ENCODE assay signal across 11 cellular contexts in genomic region chr3:112042842-112043280, GRCh38. TPM values are rescaled to one million over a fixed set of nuclear protein-coding genes. Genes with fewer than 3 reads are reported as not detected.
DNase-seq lines count a peak whose midpoint lies in the region; ATAC-seq, FAIRE-seq and TF ChIP-seq lines count a peak whose summit lies in the region.
"Had no signal": no experiment of that assay in that cellular context is flagged by ENCODE, and none has a peak within 500 bp of the region (broad histone marks: within the 10 kb centered on the region; RNA-seq: fewer than 3 reads in every experiment).

No MANE protein-coding gene starts in this region.

- H3K79me1 ChIP-seq in H1 (ENCODE audit: low read depth, low read length), result no peaks in the 10 kb centered on the region

- H3K4me1 ChIP-seq in heart left ventricle, result peaks cover 0 to 8% (median 0%) of the 10 kb centered on the region in 12 donors
- peaks cover 0 to 3% (median 0%) of the 10 kb centered on the region in 4 experiments; a peak in 3 of 7 replicates for H3K4me1 ChIP-seq in H1 (replicated peaks in 1 of 4; ENCODE audit: control insufficient read depth in 3 of 4, insufficient read depth in 4 of 4, low read length in 3 of 4)
- H3K4me1 ChIP-seq in stomach, result peaks cover 0 to 25% (median 11%) of the 10 kb centered on the region in 4 donors
- peaks cover 8% of the 10 kb centered on the region for H3K4me1 ChIP-seq in suprapubic skin

- no peak overlapping the region for H3K23ac ChIP-seq in H1 (ENCODE audit: insufficient read length)

- no peaks in the 10 kb centered on the region for H4K20me1 ChIP-seq in H1 (replicated peaks in 1 of 2; ENCODE audit: control insufficient read depth in 1 of 2, insufficient read depth in 2 of 2, low read length in 2 of 2)

- no peak for TF ChIP-seq CTCF in heart left ventricle (IDR thresholded peaks at IDR 0.05)
- TF ChIP-seq CTCF in H1 (IDR thresholded peaks at IDR 0.05; ENCODE audit: control extremely low read depth in 1 of 3, insufficient read depth in 1 of 3, low read depth in 1 of 3, low read length in 3 of 3), result no peak
- no peak for TF ChIP-seq CTCF in stomach (IDR thresholded peaks at IDR 0.05)
- no peak for TF ChIP-seq CTCF in suprapubic skin (IDR thresholded peaks at IDR 0.05)

- no peak overlapping the region for H3K9ac ChIP-seq in H1 (replicated peaks in 1 of 4; ENCODE audit: extremely low read depth in 1 of 4, low read depth in 3 of 4, low read length in 3 of 4)

- no peak overlapping the region for H4K5ac ChIP-seq in H1 (ENCODE audit: insufficient read length, low read depth, low read length)

- no peak for FAIRE-seq in H1 (lab: Jason Lieb, UNC)

- H3K79me2 ChIP-seq in H1 (ENCODE audit: control insufficient read depth in 1 of 2, insufficient read depth in 2 of 2, low read length in 2 of 2), result no peaks in the 10 kb centered on the region

- no peak overlapping the region for H3K18ac ChIP-seq in H1 (ENCODE audit: extremely low read depth, low read length)

- TF ChIP-seq RAD21 in H1 (IDR thresholded peaks at IDR 0.05 in 1 of 2, conservative IDR thresholded peaks at IDR 0.05 in 1 of 2; ENCODE audit: low read depth in 2 of 2, low read length in 2 of 2), result no peak

- no peak overlapping the region for H3K56ac ChIP-seq in H1 (replicated peaks; ENCODE audit: insufficient read length, low read depth, low read length)

- no peak overlapping the region for H3K4me2 ChIP-seq in H1 (ENCODE audit: insufficient read depth in 1 of 2, low read depth in 2 of 2, low read length in 2 of 2)

- H4K8ac ChIP-seq in H1 (ENCODE audit: extremely low read depth, insufficient read depth, low read length), result no peak overlapping the region

- POLR2A ChIA-PET in H1 (lab: Charles Lee; ENCODE audit: partially characterized antibody), result no interaction called here

- H3K36me3 ChIP-seq in heart left ventricle, result no peaks in the 10 kb centered on the region
- no peaks in the 10 kb centered on the region for H3K36me3 ChIP-seq in H1 (ENCODE audit: control insufficient read depth in 2 of 4, insufficient read depth in 4 of 4, low read length in 3 of 4)
- no peaks in the 10 kb centered on the region for H3K36me3 ChIP-seq in stomach
- H3K36me3 ChIP-seq in suprapubic skin, result no peaks in the 10 kb centered on the region
- H3K36me3 ChIP-seq: gastrocnemius medialis had no signal

- H2BK20ac ChIP-seq in H1 (ENCODE audit: low read length), result no peak overlapping the region; the same call in 1 of the 2 replicates

- H4K91ac ChIP-seq in H1 (replicated peaks; ENCODE audit: insufficient read length, low read length), result no peak overlapping the region

- TF ChIP-seq EP300 in H1 (IDR thresholded peaks at IDR 0.05; ENCODE audit: borderline replicate concordance in 1 of 2, low read depth in 2 of 2, low read length in 2 of 2) (no peak), stomach (IDR thresholded peaks at IDR 0.05) (no peak), suprapubic skin (IDR thresholded peaks at IDR 0.05) (no peak)

- H3K27me3 ChIP-seq in heart left ventricle (no peaks in the 10 kb centered on the region), H1 (replicated peaks in 1 of 4; ENCODE audit: control insufficient read depth in 3 of 4, extremely low read depth in 1 of 4, insufficient read depth in 3 of 4, low read length in 3 of 4) (no peaks in the 10 kb centered on the region), stomach (no peaks in the 10 kb centered on the region), suprapubic skin (no peaks in the 10 kb centered on the region)
- H3K27me3 ChIP-seq: gastrocnemius medialis had no signal

- H2BK15ac ChIP-seq in H1 (ENCODE audit: low read length), result peak overlapping the region; percentile 10; the same call in 1 of the 2 replicates

- intact Hi-C loops in heart left ventricle (cut with DNase I), result loop anchor here in 7 of 10 donors (1.0 to 10.0 kb wide), 5 partner anchors 54 to 378 kb away; no protein-coding TSS in a partner anchor
- intact Hi-C loops in cardiac septum (cut with DNase I), result loop anchor here (1.0 kb wide), 1 partner anchor 373 kb away; no protein-coding TSS in a partner anchor
- intact Hi-C loops in stomach (cut with DNase I; ENCODE audit: low total_unique reads), result no loop called here

- H3K14ac ChIP-seq in H1 (ENCODE audit: insufficient read length), result no peak overlapping the region

- 0 out of 2 replicates have a peak overlapping the region, but pooled peaks have one; percentile 4 for H2AK5ac ChIP-seq in H1 (ENCODE audit: low read depth, low read length)

- TF ChIP-seq POLR2A in heart left ventricle (IDR thresholded peaks at IDR 0.05) (no peak), H1 (IDR thresholded peaks at IDR 0.05; ENCODE audit: control extremely low read depth in 1 of 2, low read depth in 2 of 2, low read length in 2 of 2) (no peak), stomach (IDR thresholded peaks at IDR 0.05) (no peak), suprapubic skin (IDR thresholded peaks at IDR 0.05) (no peak)

- ATAC-seq in heart left ventricle (peak in 3 of 4 donors; percentile 15 to 63 (median 57)), HG03432 (IDR thresholded peaks at IDR 0.05; ENCODE audit: unreplicated experiment) (no peak), GM18511 (IDR thresholded peaks at IDR 0.05; ENCODE audit: unreplicated experiment) (no peak)

- H3K4me3 ChIP-seq in heart left ventricle (no peak overlapping the region), H1 (ENCODE audit: extremely low read depth in 1 of 4, insufficient read depth in 2 of 4, low read depth in 3 of 4, low read length in 4 of 4) (no peak overlapping the region), stomach (no peak overlapping the region), suprapubic skin (no peak overlapping the region)
- H3K4me3 ChIP-seq: gastrocnemius medialis had no signal

- CTCF ChIA-PET in H1 (lab: Charles Lee; ENCODE audit: partially characterized antibody), result interaction anchor here (0.6 to 5.6 kb wide), 30 partner anchors 10 to 519 kb away, joined by 3 to 47 read pairs (median 4); partner anchors contain the start of gene TMPRSS7

- no peak overlapping the region for H2BK5ac ChIP-seq in H1 (ENCODE audit: low read depth, low read length)

- H3K9me3 ChIP-seq in heart left ventricle, result no peaks in the 10 kb centered on the region
- H3K9me3 ChIP-seq in H1 (ENCODE audit: insufficient read depth in 2 of 2, low read depth in 1 of 2, low read length in 1 of 2), result no peaks in the 10 kb centered on the region; a peak in 1 of 4 replicates
- H3K9me3 ChIP-seq in stomach, result no peaks in the 10 kb centered on the region
- H3K9me3 ChIP-seq in suprapubic skin, result no peaks in the 10 kb centered on the region
- H3K9me3 ChIP-seq: gastrocnemius medialis had no signal

- H2AFZ ChIP-seq in H1 (ENCODE audit: low read length), result no peak overlapping the region

- no peak overlapping the region for H2BK120ac ChIP-seq in H1 (replicated peaks; ENCODE audit: low read depth, low read length)

- H3K27ac ChIP-seq in heart left ventricle, result no peak overlapping the region
- H3K27ac ChIP-seq in H1 (ENCODE audit: low read depth, low read length), result no peak overlapping the region
- H3K27ac ChIP-seq in stomach, result peak overlapping the region; percentile 17 to 79 (median 57)
- H3K27ac ChIP-seq in suprapubic skin, result no peak overlapping the region
- H3K27ac ChIP-seq: gastrocnemius medialis had no signal

- WGBS in heart left ventricle, 4 donors, result 65 to 74% (median 71%) methylated on average over 6 of the region's 6 CpGs
- 88% methylated on average over 6 of the region's 6 CpGs; no CpG with 5 or more reads in 1 of the 2 experiments for WGBS in H1 (ENCODE audit: extremely low coverage in 1 of 2, insufficient coverage in 1 of 2, insufficient read length in 1 of 2, insufficient replicate concordance in 2 of 2, low coverage in 1 of 2, low lambda C conversion rate in 2 of 2, missing lambda C conversion rate in 1 of 2), 2 experiments
- WGBS in stomach, 5 donors, result 32 to 55% (median 35%) methylated on average over 6 of the region's 6 CpGs
- WGBS in suprapubic skin, result 47% methylated on average over 6 of the region's 6 CpGs

- H3K23me2 ChIP-seq in H1 (ENCODE audit: low read depth, low read length), result no peaks in the 10 kb centered on the region

- DNase-seq in heart left ventricle, result no peak
- no peak for DNase-seq in cardiac septum (ENCODE audit: low spot score)
- DNase-seq in NCI-H2227 treated with DMSO at 0.1 percent for 48 hours (lab: John Stamatoyannopoulos, UW), result peak; percentile 32
- DNase-seq in H1 (ENCODE audit: low read depth in 1 of 2, low spot score in 2 of 2), result no peak
- no peak for DNase-seq in stomach
- no peak for DNase-seq in suprapubic skin (ENCODE audit: low spot score in 2 of 2)
- DNase-seq: gastrocnemius medialis had no signal

- H2BK12ac ChIP-seq in H1 (ENCODE audit: low read depth, low read length), result no peak overlapping the region

- H3K4ac ChIP-seq in H1 (replicated peaks; ENCODE audit: insufficient read length, low read depth, low read length), result no peak overlapping the region

RNA-seq across cellular contexts. Expression of gene TMPRSS7, which starts 8.3 kb away (rescaled TPM):
- total RNA-seq in heart left ventricle, result not detected
- polyA plus RNA-seq in heart left ventricle, result not detected
- not detected for total RNA-seq in cardiac septum
- total RNA-seq in H1 (2021; fragmentation: NEBNext Ultra II Directional; extraction: Animal tissue kit (Norgen Biotek cat#: 25700)), result not detected in 2 replicates
- polyA plus RNA-seq in H1 (2011; rRNA removed), result 0.05 TPM in 1 of 2 replicates, not detected in the other
- polyA plus RNA-seq in H1 (2011; cell fraction: cytosol; rRNA removed), result not detected
- polyA plus RNA-seq in H1 (2011; cell fraction: nucleus; rRNA removed), result not detected
- polyA plus RNA-seq in H1 (2012, experiment 1 of 2), result not detected in 4 replicates
- polyA plus RNA-seq in H1 (2012, experiment 2 of 2), result not detected
- polyA plus RNA-seq in H1 (2013, experiment 1 of 2), result 0.06 TPM
- polyA plus RNA-seq in H1 (2013, experiment 2 of 2), result not detected
- not detected in 2 replicates for polyA minus RNA-seq in H1 (2011; rRNA and poly(A)+ RNA removed)
- not detected for polyA minus RNA-seq in H1 (2011; cell fraction: cytosol; rRNA and poly(A)+ RNA removed)
- polyA minus RNA-seq in H1 (2011; cell fraction: nucleus; rRNA and poly(A)+ RNA removed), result not detected
- total RNA-seq in stomach, result under 1 TPM in 1 of 5 donors, not detected in 4; 0.45 TPM
- polyA plus RNA-seq in stomach, result under 1 TPM in 2 of 3 donors, not detected in 1; 0.08 to 0.12 TPM
- total RNA-seq in suprapubic skin, result 1 to 10 TPM in 1 of 4 donors, under 1 TPM in 2, not detected in 1; 0.40 to 1.0 (median 0.49) TPM
- total RNA-seq: gastrocnemius medialis, skeletal muscle tissue had no signal
- polyA plus RNA-seq: AG04450 had no signal

RNA-seq across cellular contexts. Expression of gene C3orf52, which starts 43.3 kb away (rescaled TPM):
- total RNA-seq in heart left ventricle (1 to 10 TPM; 1.4 to 7.8 (median 4.9) TPM), cardiac septum (5.1 TPM), stomach (10 to 100 TPM in 4 of 5 donors, 1 to 10 TPM in 1; 9.9 to 66.9 (median 59.0) TPM), suprapubic skin (100 to 1,000 TPM in 2 of 4 donors, 10 to 100 TPM in 2; 78.8 to 183 (median 96.7) TPM)
- polyA plus RNA-seq in heart left ventricle (1 to 10 TPM; 2.0 to 9.6 TPM), H1 (2011; rRNA removed) (8.0 and 9.7 TPM in 2 replicates), stomach (10 to 100 TPM in 2 of 3 donors, 1 to 10 TPM in 1; 4.2 to 16.0 (median 10.0) TPM)
- 13.1 and 13.2 TPM in 2 replicates for total RNA-seq in H1 (2021; fragmentation: NEBNext Ultra II Directional; extraction: Animal tissue kit (Norgen Biotek cat#: 25700))
- 10.0 TPM for polyA plus RNA-seq in H1 (2011; cell fraction: cytosol; rRNA removed)
- 9.3 TPM for polyA plus RNA-seq in H1 (2011; cell fraction: nucleus; rRNA removed)
- 7.6 to 12.8 TPM (median 10.1 TPM) in 4 replicates for polyA plus RNA-seq in H1 (2012, experiment 1 of 2)
- polyA plus RNA-seq in H1 (2012, experiment 2 of 2), result 4.7 TPM
- 7.8 TPM for polyA plus RNA-seq in H1 (2013, experiment 1 of 2)
- polyA plus RNA-seq in H1 (2013, experiment 2 of 2), result 9.1 TPM
- 11.9 and 12.6 TPM in 2 replicates for polyA minus RNA-seq in H1 (2011; rRNA and poly(A)+ RNA removed)
- polyA minus RNA-seq in H1 (2011; cell fraction: cytosol; rRNA and poly(A)+ RNA removed), result 4.6 TPM
- 19.9 TPM for polyA minus RNA-seq in H1 (2011; cell fraction: nucleus; rRNA and poly(A)+ RNA removed)

RNA-seq across cellular contexts. Expression of gene TAGLN3, which starts 44.1 kb away (rescaled TPM):
- 1 to 10 TPM in 1 of 9 donors, under 1 TPM in 4, not detected in 4; 0.66 to 1.7 (median 0.86) TPM for total RNA-seq in heart left ventricle
- polyA plus RNA-seq in heart left ventricle, result under 1 TPM; 0.25 to 0.38 TPM
- total RNA-seq in cardiac septum, result 0.46 TPM
- total RNA-seq in H1 (2021; fragmentation: NEBNext Ultra II Directional; extraction: Animal tissue kit (Norgen Biotek cat#: 25700)), result 7.2 and 7.5 TPM in 2 replicates
- 6.3 and 6.9 TPM in 2 replicates for polyA plus RNA-seq in H1 (2011; rRNA removed)
- 7.3 TPM for polyA plus RNA-seq in H1 (2011; cell fraction: cytosol; rRNA removed)
- polyA plus RNA-seq in H1 (2011; cell fraction: nucleus; rRNA removed), result 10.2 TPM
- 6.4 to 11.3 TPM (median 7.3 TPM) in 4 replicates for polyA plus RNA-seq in H1 (2012, experiment 1 of 2)
- 7.6 TPM for polyA plus RNA-seq in H1 (2012, experiment 2 of 2)
- 6.8 TPM for polyA plus RNA-seq in H1 (2013, experiment 1 of 2)
- polyA plus RNA-seq in H1 (2013, experiment 2 of 2), result 5.0 TPM
- polyA minus RNA-seq in H1 (2011; rRNA and poly(A)+ RNA removed), result 2.7 and 5.7 TPM in 2 replicates
- 4.8 TPM for polyA minus RNA-seq in H1 (2011; cell fraction: cytosol; rRNA and poly(A)+ RNA removed)
- polyA minus RNA-seq in H1 (2011; cell fraction: nucleus; rRNA and poly(A)+ RNA removed), result 8.5 TPM
- total RNA-seq in stomach, result 1 to 10 TPM in 1 of 5 donors, not detected in 4; 5.3 TPM
- polyA plus RNA-seq in stomach, result 1 to 10 TPM in 2 of 3 donors, under 1 TPM in 1; 0.87 to 3.4 (median 1.0) TPM
- under 1 TPM in 2 of 4 donors, not detected in 2; 0.60 to 0.98 TPM for total RNA-seq in suprapubic skin
- total RNA-seq: gastrocnemius medialis had no signal

Comparison
In these comparisons a context has a peak if more than half of its experiments do, and no peak if none do; other contexts are left out.
1. ATAC-seq: peak in heart left ventricle (3 of 4); none in HG03432 (single experiment) and GM18511 (single experiment).
2. H3K27ac ChIP-seq: peak in stomach (5 of 5); none in heart left ventricle (0 of 12), H1 (single experiment) and suprapubic skin (single experiment).